In the genomic region with DNA sequence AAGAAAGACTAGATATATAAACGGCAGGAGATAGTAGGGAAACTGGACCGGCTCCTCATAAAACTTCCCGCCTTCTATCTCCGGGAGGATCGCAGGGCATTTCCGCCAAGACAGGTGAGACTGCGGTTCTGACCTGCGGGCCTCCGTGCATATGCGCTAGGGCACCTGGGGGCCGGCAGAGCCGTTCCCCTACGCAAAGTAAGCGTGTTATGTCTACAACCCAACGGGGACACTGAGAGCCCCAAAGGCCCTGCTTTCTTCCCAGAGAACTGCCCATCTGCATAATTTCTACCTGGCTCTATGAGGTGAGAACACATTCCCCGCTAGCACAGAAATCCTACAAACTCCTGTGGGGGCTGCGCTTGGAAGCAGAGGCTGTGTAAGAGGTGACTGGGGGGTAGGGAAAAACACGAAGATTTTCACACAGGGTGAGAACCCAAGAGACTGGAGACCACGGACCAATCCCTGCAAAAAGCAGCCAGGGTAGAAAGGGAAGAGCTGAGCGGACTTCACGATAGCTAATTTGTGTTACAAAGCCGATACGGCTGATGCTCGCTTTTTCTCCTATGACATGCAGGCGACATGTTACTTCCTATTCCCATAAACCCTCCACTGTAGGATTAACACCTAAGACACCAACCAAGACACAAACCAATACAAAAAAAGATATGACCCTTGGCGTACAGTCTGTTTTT, we compare ENCODE assay signal across 8 cellular contexts. TPM values are rescaled to one million over a fixed set of nuclear protein-coding genes. Genes with fewer than 3 reads are reported as not detected.
A peak's percentile ranks its signal among the peaks of the same experiment; 100 is the strongest.
DNase-seq lines count a peak whose midpoint lies in the region; ATAC-seq lines count a peak whose summit lies in the region.
"Not testable (repeated sequence)": the region's sequence is repeated elsewhere in the genome, so short reads cannot be mapped to it uniquely, and the experiment has no call there.

No MANE protein-coding gene starts in this region.

- peak overlapping the region; percentile 93 for H3K27ac ChIP-seq in CD8-positive, alpha-beta memory T cell (ENCODE audit: low read depth, low read length)
- H3K27ac ChIP-seq in layer of hippocampus (ENCODE audit: low read depth, low read length): peak overlapping the region; percentile 30

- H3K4me3 Mint-ChIP-seq in CD8-positive, alpha-beta memory T cell: not testable (repeated sequence)

- CTCF ChIA-PET in CD8-positive, alpha-beta memory T cell (lab: Charles Lee): not testable (repeated sequence)

- not testable (repeated sequence) for H3K36me3 Mint-ChIP-seq in CD8-positive, alpha-beta memory T cell

- not testable (repeated sequence) for H3K27ac Mint-ChIP-seq in CD8-positive, alpha-beta memory T cell

- H3K9me3 Mint-ChIP-seq in CD8-positive, alpha-beta memory T cell: not testable (repeated sequence)

- H3K4me3 ChIP-seq in CD8-positive, alpha-beta memory T cell (ENCODE audit: low read length): not testable (repeated sequence)

- H3K4me1 Mint-ChIP-seq in CD8-positive, alpha-beta memory T cell: not testable (repeated sequence)

- not testable (repeated sequence) for H3K36me3 ChIP-seq in CD8-positive, alpha-beta memory T cell (ENCODE audit: insufficient read depth, low read length)

- not testable (repeated sequence) for H3K27me3 ChIP-seq in CD8-positive, alpha-beta memory T cell (ENCODE audit: insufficient read depth, low read length, poor library complexity, severe bottlenecking); layer of hippocampus (ENCODE audit: control insufficient read depth, insufficient read depth, low read length)

- peak; percentile 86 for ATAC-seq in GM19397 (IDR thresholded peaks at IDR 0.05; ENCODE audit: unreplicated experiment)
- ATAC-seq in HG03457 (IDR thresholded peaks at IDR 0.05; ENCODE audit: unreplicated experiment): peak; percentile 68

- DNase-seq in CD8-positive, alpha-beta memory T cell: peak in 4 of 5 donors; percentile 45 to 85 (median 72)
- peak; percentile 99 for DNase-seq in NCI-H446 treated with DMSO at 0.1 percent for 48 hours (lab: John Stamatoyannopoulos, UW)
- DNase-seq in activated CD4-positive, CD25-positive, alpha-beta regulatory T cell treated with anti-CD3 and anti-CD28 coated beads, Interleukin-2, amount 50 U/mL, for 16 hours (ENCODE audit: low read depth, low spot score): peak; percentile 52
- peak; percentile 78 for DNase-seq in cerebellum (ENCODE audit: low spot score)
- DNase-seq in stimulated activated CD4-positive, alpha-beta T cell treated with anti-CD3 and anti-CD28 coated beads, Interleukin-2, amount 100 ng/mL, for 24 hours: peak; percentile 61 to 77

- H3K4me1 ChIP-seq in CD8-positive, alpha-beta memory T cell (ENCODE audit: insufficient read depth, low read length): not testable (repeated sequence)

- H3K27me3 Mint-ChIP-seq in CD8-positive, alpha-beta memory T cell: peaks cover 9 to 16% of the 10 kb centered on the region in 2 donors

- not testable (repeated sequence) for H3K9me3 ChIP-seq in CD8-positive, alpha-beta memory T cell (ENCODE audit: low read length)

- POLR2A ChIA-PET in CD8-positive, alpha-beta memory T cell (lab: Charles Lee): interaction anchor here (0.6 to 0.7 kb wide), 4 partner anchors 14 to 391 kb away, joined by 4 to 5 read pairs (median 5); a partner anchor contains a TSS

RNA-seq across cellular contexts. Expression of a gene that starts 0.5 kb away (rescaled TPM):
- total RNA-seq in CD8-positive, alpha-beta memory T cell: 1,000 to 10,000 TPM; 1,293 to 1,300 TPM
- not detected for polyA plus RNA-seq in CD8-positive, alpha-beta memory T cell
- 40,842 TPM for total RNA-seq in cerebellum

Comparison
In these comparisons a context has a peak if more than half of its experiments do, and no peak if none do; other contexts are left out.
1. RNA of a gene that starts 0.5 kb away (total RNA-seq): 40,842 TPM in cerebellum (single experiment); 1,293 to 1,300 TPM in CD8-positive, alpha-beta memory T cell; every median in the first group is over 10 times any median in the second.
2. Peak in every context shown above with its lines, with median percentiles within 50 percentile points of each other: DNase-seq.